19 cellular contexts compared by ENCODE assay signal in the genomic region with DNA sequence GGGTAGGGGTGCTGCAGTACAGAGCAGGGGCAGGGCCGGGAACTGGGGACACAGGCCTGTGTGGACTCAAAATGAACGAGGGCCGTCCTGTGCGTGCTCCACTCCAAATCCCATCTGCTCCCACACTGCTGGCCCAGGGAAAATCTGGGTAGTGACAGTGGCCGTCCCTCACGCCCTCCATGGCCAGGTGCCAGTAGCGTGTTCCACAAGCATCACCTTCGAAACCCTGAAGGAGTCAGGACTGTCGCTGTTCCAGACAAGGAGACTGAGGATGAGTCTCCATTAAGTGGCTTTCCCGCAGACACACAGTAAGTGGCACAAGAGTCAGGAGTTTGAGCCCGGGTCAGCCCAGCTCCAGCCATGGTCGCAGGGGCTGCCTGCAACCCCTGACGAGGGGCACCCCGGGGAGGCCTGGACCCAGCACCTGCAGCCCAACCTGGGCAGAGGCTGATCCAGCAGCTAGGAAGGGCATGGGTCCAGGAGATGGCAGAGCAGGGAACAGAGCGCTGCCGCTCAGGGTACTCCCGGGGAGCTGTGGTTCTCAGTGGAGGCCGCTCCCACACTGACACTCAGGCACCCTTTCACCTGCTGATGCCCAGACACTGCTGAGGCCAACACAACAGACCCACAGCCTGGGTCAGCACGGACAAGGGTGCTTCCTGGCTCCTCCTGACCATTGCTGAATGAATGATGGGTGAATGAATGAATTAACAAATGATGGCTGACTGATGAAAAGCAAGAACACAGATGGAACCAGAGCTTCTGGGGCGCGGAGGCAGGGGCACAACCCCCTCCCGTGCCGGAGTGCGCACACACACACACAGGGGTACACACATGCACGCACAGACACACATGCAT. TPM values are rescaled to one million over a fixed set of nuclear protein-coding genes. Genes with fewer than 3 reads are reported as not detected.
DNase-seq lines count a peak whose midpoint lies in the region; ATAC-seq, FAIRE-seq and TF ChIP-seq lines count a peak whose summit lies in the region.
"Had no signal": no experiment of that assay in that cellular context is flagged by ENCODE, and none has a peak within 500 bp of the region (broad histone marks: within the 10 kb centered on the region; RNA-seq: fewer than 3 reads in every experiment).

No MANE protein-coding gene starts in this region.

- no peak for FAIRE-seq in kidney (lab: Jason Lieb, UNC)
- FAIRE-seq: A549 had no signal

- peaks cover 3% of the 10 kb centered on the region for H3K27me3 Mint-ChIP-seq in activated naive CD8-positive, alpha-beta T cell treated with anti-CD3 and anti-CD28 coated beads, Interleukin-2, amount 10 ng/mL, durations not matched to agents 7 days and 5 days
- H3K27me3 Mint-ChIP-seq in activated naive CD8-positive, alpha-beta T cell treated with anti-CD3 and anti-CD28 coated beads for 36 hours, result no peaks in the 10 kb centered on the region

- H3K27me3 ChIP-seq in RWPE2 (ENCODE audit: insufficient read depth, poor library complexity, severe bottlenecking), result no peaks in the 10 kb centered on the region

- no peak overlapping the region for H3K9ac ChIP-seq in kidney (ENCODE audit: low read length in 2 of 2)
- H3K9ac ChIP-seq: BLaER1 treated with 17β-estradiol and CSF1 and Interleukin-3, amounts not matched to agents 10 nM and 100 nM had no signal

- H3K27ac ChIP-seq in RWPE2 (ENCODE audit: poor library complexity, severe bottlenecking) (no peak overlapping the region), kidney (ENCODE audit: low read depth in 2 of 2, low read length in 2 of 2) (no peak overlapping the region)
- H3K27ac ChIP-seq: A549 had no signal

- POLR2A ChIA-PET in activated naive CD8-positive, alpha-beta T cell treated with anti-CD3 and anti-CD28 coated beads, Interleukin-2, amount 10 ng/mL, durations not matched to agents 7 days and 5 days (lab: Charles Lee), result no interaction called here

- H3K36me3 ChIP-seq in RWPE2 (ENCODE audit: low read depth), result no peaks in the 10 kb centered on the region
- H3K36me3 ChIP-seq in kidney (ENCODE audit: control insufficient read depth in 1 of 2, insufficient read depth in 2 of 2, low read length in 2 of 2), result no peaks in the 10 kb centered on the region
- H3K36me3 ChIP-seq: BLaER1 treated with 17β-estradiol and CSF1 and Interleukin-3, amounts not matched to agents 10 nM and 100 nM had no signal

- H3K4me1 ChIP-seq in RWPE2 (ENCODE audit: insufficient read depth, poor library complexity, severe bottlenecking) (peaks cover 13% of the 10 kb centered on the region), kidney (ENCODE audit: control insufficient read depth in 1 of 2, insufficient read depth in 1 of 2, low read depth in 1 of 2, low read length in 2 of 2) (no peaks in the 10 kb centered on the region)
- H3K4me1 ChIP-seq: A549 had no signal

- no peak for ATAC-seq in activated naive CD8-positive, alpha-beta T cell treated with anti-CD3 and anti-CD28 coated beads, Interleukin-2, amount 10 ng/mL, durations not matched to agents 7 days and 5 days (ENCODE audit: low read depth)
- ATAC-seq in RWPE2 (ENCODE audit: low read depth) (no peak), GM19395 (IDR thresholded peaks at IDR 0.05; ENCODE audit: unreplicated experiment) (no peak), HG02642 (IDR thresholded peaks at IDR 0.05; ENCODE audit: poor library complexity, unreplicated experiment) (no peak)
- ATAC-seq: A549 had no signal

- H3K4me3 ChIP-seq in RWPE2 (ENCODE audit: severe bottlenecking) (no peak overlapping the region), kidney (ENCODE audit: low read length in 2 of 2) (no peak overlapping the region)
- H3K4me3 ChIP-seq: A549; BLaER1 treated with 17β-estradiol and CSF1 and Interleukin-3, amounts not matched to agents 10 nM and 100 nM had no signal

- peaks cover 3% of the 10 kb centered on the region for H3K4me1 Mint-ChIP-seq in activated naive CD8-positive, alpha-beta T cell treated with anti-CD3 and anti-CD28 coated beads, Interleukin-2, amount 10 ng/mL, durations not matched to agents 7 days and 5 days
- H3K4me1 Mint-ChIP-seq in activated naive CD8-positive, alpha-beta T cell treated with anti-CD3 and anti-CD28 coated beads for 36 hours, result peaks cover 2% of the 10 kb centered on the region

- H3K9me3 ChIP-seq in RWPE2 (ENCODE audit: severe bottlenecking) (no peaks in the 10 kb centered on the region), kidney (ENCODE audit: control insufficient read depth in 1 of 2, low read length in 2 of 2) (no peaks in the 10 kb centered on the region)
- H3K9me3 ChIP-seq: A549; BLaER1 treated with 17β-estradiol and CSF1 and Interleukin-3, amounts not matched to agents 10 nM and 100 nM had no signal

- no peak overlapping the region for H3K27ac Mint-ChIP-seq in activated naive CD8-positive, alpha-beta T cell treated with anti-CD3 and anti-CD28 coated beads, Interleukin-2, amount 10 ng/mL, durations not matched to agents 7 days and 5 days
- H3K27ac Mint-ChIP-seq in activated naive CD8-positive, alpha-beta T cell treated with anti-CD3 and anti-CD28 coated beads for 36 hours, result no peak overlapping the region

- H3K9me3 Mint-ChIP-seq in activated naive CD8-positive, alpha-beta T cell treated with anti-CD3 and anti-CD28 coated beads, Interleukin-2, amount 10 ng/mL, durations not matched to agents 7 days and 5 days, result no peaks in the 10 kb centered on the region
- no peaks in the 10 kb centered on the region for H3K9me3 Mint-ChIP-seq in activated naive CD8-positive, alpha-beta T cell treated with anti-CD3 and anti-CD28 coated beads for 36 hours

- H3K36me3 Mint-ChIP-seq in activated naive CD8-positive, alpha-beta T cell treated with anti-CD3 and anti-CD28 coated beads, Interleukin-2, amount 10 ng/mL, durations not matched to agents 7 days and 5 days, result no peaks in the 10 kb centered on the region
- H3K36me3 Mint-ChIP-seq in activated naive CD8-positive, alpha-beta T cell treated with anti-CD3 and anti-CD28 coated beads for 36 hours, result no peaks in the 10 kb centered on the region

- TF ChIP-seq CTCF in RWPE2 (IDR thresholded peaks at IDR 0.05; ENCODE audit: poor library complexity, severe bottlenecking), result no peak
- no peak for TF ChIP-seq CTCF in kidney (IDR thresholded peaks at IDR 0.05; ENCODE audit: borderline replicate concordance, extremely low read depth, insufficient read depth)

- intact Hi-C loops in kidney (cut with DNase I) (no loop called here), posterior vena cava (cut with DNase I) (no loop called here)

- DNase-seq in activated naive CD8-positive, alpha-beta T cell treated with anti-CD3 and anti-CD28 coated beads, Interleukin-2, amount 10 ng/mL, durations not matched to agents 7 days and 5 days, result peak; percentile 23
- DNase-seq in activated naive CD8-positive, alpha-beta T cell treated with anti-CD3 and anti-CD28 coated beads for 36 hours, result no peak
- DNase-seq in RWPE2 (ENCODE audit: low spot score) (peak; percentile 51), kidney (peak; percentile 54), posterior vena cava (ENCODE audit: low spot score) (peak; percentile 71), A172 (ENCODE audit: low spot score) (no peak)
- DNase-seq: DMS79 treated with DMSO at 0.1 percent for 48 hours; H9; NCI-H1417; NCI-H187 treated with DMSO at 0.1 percent for 48 hours; NCI-H69; NK-92 treated with Interleukin-12 subunit alpha and Interleukin-12 subunit beta, amount 100 ng/mL, for 24 hours had no signal

- H3K4me3 Mint-ChIP-seq in activated naive CD8-positive, alpha-beta T cell treated with anti-CD3 and anti-CD28 coated beads, Interleukin-2, amount 10 ng/mL, durations not matched to agents 7 days and 5 days, result no peak overlapping the region
- H3K4me3 Mint-ChIP-seq in activated naive CD8-positive, alpha-beta T cell treated with anti-CD3 and anti-CD28 coated beads for 36 hours, result no peak overlapping the region
- H3K4me3 Mint-ChIP-seq: H9 had no signal

RNA-seq across cellular contexts. Expression of gene IGF2, which starts 35.3 kb away (rescaled TPM):
- total RNA-seq in activated naive CD8-positive, alpha-beta T cell treated with anti-CD3 and anti-CD28 coated beads, Interleukin-2, amount 10 ng/mL, durations not matched to agents 7 days and 5 days, result not detected
- under 1 TPM; 0.06 to 0.08 TPM for total RNA-seq in activated naive CD8-positive, alpha-beta T cell treated with anti-CD3 and anti-CD28 coated beads for 36 hours
- total RNA-seq in kidney (30.5 TPM), posterior vena cava (100 to 1,000 TPM; 161 to 323 TPM)
- 10.2 TPM for polyA plus RNA-seq in kidney (ENCODE audit: insufficient read depth, low read depth, low replicate concordance)
- 0.67 and 0.90 TPM in 2 replicates for total RNA-seq in A172 (2014; rRNA removed; shearing (Covaris generic))
- total RNA-seq: G401, OCI-LY7 had no signal

RNA-seq across cellular contexts. Expression of gene INS, which starts 57.1 kb away (rescaled TPM):
- total RNA-seq in activated naive CD8-positive, alpha-beta T cell treated with anti-CD3 and anti-CD28 coated beads, Interleukin-2, amount 10 ng/mL, durations not matched to agents 7 days and 5 days, result not detected
- not detected for total RNA-seq in activated naive CD8-positive, alpha-beta T cell treated with anti-CD3 and anti-CD28 coated beads for 36 hours
- not detected for total RNA-seq in kidney
- not detected for polyA plus RNA-seq in kidney (ENCODE audit: insufficient read depth, low read depth, low replicate concordance)
- total RNA-seq in posterior vena cava, result not detected
- not detected in 2 replicates for total RNA-seq in A172 (2014; rRNA removed; shearing (Covaris generic))
- total RNA-seq: G401, H9, HT-29, OCI-LY7 had no signal
- polyA plus RNA-seq: A549 had no signal

Comparison
In these comparisons a context has a peak if more than half of its experiments do, and no peak if none do; other contexts are left out.
1. DNase-seq: peak in activated naive CD8-positive, alpha-beta T cell treated with anti-CD3 and anti-CD28 coated beads, Interleukin-2, amount 10 ng/mL, durations not matched to agents 7 days and 5 days (single experiment), RWPE2 (single experiment), kidney (single experiment) and posterior vena cava (single experiment); none in activated naive CD8-positive, alpha-beta T cell treated with anti-CD3 and anti-CD28 coated beads for 36 hours (single experiment) and A172 (single experiment).
2. RNA of gene IGF2, which starts 35.3 kb away (total RNA-seq): 161 to 323 TPM in posterior vena cava and 30.5 TPM in kidney (single experiment); 0.67 to 0.90 TPM in A172, 0.06 to 0.08 TPM in activated naive CD8-positive, alpha-beta T cell treated with anti-CD3 and anti-CD28 coated beads for 36 hours and not detected in activated naive CD8-positive, alpha-beta T cell treated with anti-CD3 and anti-CD28 coated beads, Interleukin-2, amount 10 ng/mL, durations not matched to agents 7 days and 5 days; every median in the first group is over 10 times any median in the second.